Comparison of ENCODE assay signal across 8 cellular contexts in genomic region chr4:6986067-6986780, GRCh38. TPM values are rescaled to one million over a fixed set of nuclear protein-coding genes. Genes with fewer than 3 reads are reported as not detected.
DNase-seq lines count a peak whose midpoint lies in the region; ATAC-seq and TF ChIP-seq lines count a peak whose summit lies in the region.

No MANE protein-coding gene starts in this region.

- no peak for TF ChIP-seq CTCF in AG04450 (IDR thresholded peaks at IDR 0.05; ENCODE audit: low read depth, low read length)
- TF ChIP-seq CTCF in fibroblast of lung (conservative IDR thresholded peaks at IDR 0.05 in 1 of 2, IDR thresholded peaks at IDR 0.05 in 1 of 2; ENCODE audit: low read depth in 1 of 2, low read length in 2 of 2), result no peak
- TF ChIP-seq CTCF in neural cell (IDR thresholded peaks at IDR 0.05; ENCODE audit: poor library complexity, severe bottlenecking), result no peak

- peak overlapping the region; percentile 72 for H3K9ac ChIP-seq in fibroblast of lung (ENCODE audit: insufficient read depth, low read length)
- peak overlapping the region; percentile 92 for H3K9ac ChIP-seq in neural cell (ENCODE audit: low read length)

- H3K4me1 ChIP-seq in fibroblast of lung (ENCODE audit: control insufficient read depth, extremely low read depth, insufficient read depth, low read length), result no peaks in the 10 kb centered on the region

- H3K4me2 ChIP-seq in fibroblast of lung (ENCODE audit: extremely low read depth, insufficient read depth, low read length) (peak overlapping the region; percentile 70), neural cell (ENCODE audit: low read length) (peak overlapping the region; percentile 70)

- CTCF ChIA-PET in AG04450 (lab: Charles Lee), result interaction anchor here (0.9 to 3.3 kb wide), 3 partner anchors 12 to 78 kb away, joined by 3 to 15 read pairs (median 3); partner anchors contain the start of gene TADA2B

- no peaks in the 10 kb centered on the region; the same call in 1 of the 2 replicates for H3K9me3 ChIP-seq in AG04450 (ENCODE audit: control insufficient read depth, insufficient read depth, low read length)
- no peaks in the 10 kb centered on the region for H3K9me3 ChIP-seq in fibroblast of lung (ENCODE audit: control insufficient read depth, insufficient read depth, low read depth, low read length)
- H3K9me3 ChIP-seq in neural cell (ENCODE audit: low read length), result no peaks in the 10 kb centered on the region

- H2AFZ ChIP-seq in fibroblast of lung (ENCODE audit: low read length), result peak overlapping the region; percentile 73
- peak overlapping the region; percentile 80 for H2AFZ ChIP-seq in neural cell (ENCODE audit: low read depth, low read length)

- no peak for TF ChIP-seq EP300 in neural cell (conservative IDR thresholded peaks at IDR 0.05; ENCODE audit: poor library complexity, severe bottlenecking)

- peak; percentile 38 for DNase-seq in AG04450 (ENCODE audit: low read depth, low spot score)
- DNase-seq in T1000 (lab: John Stamatoyannopoulos, UW), result peak; percentile 41
- peak; percentile 73 to 83 for DNase-seq in fibroblast of lung (ENCODE audit: low read depth in 2 of 2)
- no peak for DNase-seq in NCI-H2107 (lab: John Stamatoyannopoulos, UW)

- H3K27ac ChIP-seq in AG04450 (ENCODE audit: low read depth, low read length) (peak overlapping the region; percentile 95), fibroblast of lung (ENCODE audit: insufficient read depth, low read length) (peak overlapping the region; percentile 92), neural cell (ENCODE audit: low read length) (peak overlapping the region; percentile 53)

- peak; percentile 27 for ATAC-seq in GM18502 (IDR thresholded peaks at IDR 0.05; ENCODE audit: poor library complexity, unreplicated experiment)
- ATAC-seq in HG03135 (IDR thresholded peaks at IDR 0.05; ENCODE audit: unreplicated experiment), result peak; percentile 31
- no peak for ATAC-seq in GM19395 (IDR thresholded peaks at IDR 0.05; ENCODE audit: unreplicated experiment)

- H3F3A ChIP-seq in neural cell (ENCODE audit: insufficient read depth, low read length, poor library complexity, severe bottlenecking), result no peaks in the 10 kb centered on the region

- POLR2A ChIA-PET in AG04450 (lab: Yijun Ruan, JAX), result interaction anchor here (0.5 to 2.3 kb wide), 7 partner anchors 12 to 286 kb away, joined by 3 to 21 read pairs (median 4); partner anchors contain the start of genes GRPEL1 and TBC1D14

- H3K4me3 ChIP-seq in AG04450 (ENCODE audit: low read depth, low read length) (peak overlapping the region; percentile 72), fibroblast of lung (replicated peaks in 1 of 4; ENCODE audit: control extremely low read depth in 1 of 4, insufficient read depth in 1 of 4, low read depth in 3 of 4, low read length in 4 of 4) (peak overlapping the region; percentile 78 to 87 (median 82)), neural cell (ENCODE audit: low read length) (peak overlapping the region; percentile 99)

- H3K36me3 ChIP-seq in fibroblast of lung (ENCODE audit: control insufficient read depth, insufficient read depth, low read length) (no peaks in the 10 kb centered on the region), neural cell (ENCODE audit: insufficient read depth, low read length) (no peaks in the 10 kb centered on the region)

- no peaks in the 10 kb centered on the region for H3K9me2 ChIP-seq in neural cell (ENCODE audit: insufficient read depth, low read length)

- peak; percentile 1 for TF ChIP-seq RAD21 in neural cell (conservative IDR thresholded peaks at IDR 0.05)

- H4K20me1 ChIP-seq in fibroblast of lung (ENCODE audit: control insufficient read depth, extremely low read depth, insufficient read depth, low read length) (no peaks in the 10 kb centered on the region), neural cell (ENCODE audit: insufficient read depth) (no peaks in the 10 kb centered on the region)

- H3K79me2 ChIP-seq in fibroblast of lung (ENCODE audit: control insufficient read depth, insufficient read depth, low read length) (peaks cover 22% of the 10 kb centered on the region), neural cell (replicated peaks; ENCODE audit: insufficient read depth, low read length) (peaks cover 36% of the 10 kb centered on the region)

- no peaks in the 10 kb centered on the region for H3K27me3 ChIP-seq in AG04450 (ENCODE audit: control insufficient read depth, insufficient read depth, low read length)
- H3K27me3 ChIP-seq in fibroblast of lung (ENCODE audit: control insufficient read depth, insufficient read depth, low read length), result no peaks in the 10 kb centered on the region
- H3K27me3 ChIP-seq in neural cell (ENCODE audit: insufficient read depth, low read depth, low read length), result no peaks in the 10 kb centered on the region

TF ChIP-seq in neural cell, 6 proteins besides CTCF, POLR2A, EP300 and RAD21:
- TF ChIP-seq TAF1 (IDR thresholded peaks at IDR 0.05; ENCODE audit: low read depth), result peak; percentile 39
- no peak for TF ChIP-seq SMC3 (conservative IDR thresholded peaks at IDR 0.05; ENCODE audit: poor library complexity)
TF ChIP-seq in neural cell: peak in this region for 1.

RNA-seq across cellular contexts. Expression of gene TADA2B, which starts 56.9 kb away (rescaled TPM):
- 6.4 and 6.5 TPM in 2 replicates for polyA plus RNA-seq in AG04450 (2011; rRNA removed)
- 5.7 and 6.0 TPM in 2 replicates for polyA minus RNA-seq in AG04450 (2011; rRNA and poly(A)+ RNA removed)
- total RNA-seq in fibroblast of lung, result 10.0 and 12.6 TPM in 2 replicates
- polyA plus RNA-seq in fibroblast of lung, result 8.0 and 8.5 TPM in 2 replicates
- polyA plus RNA-seq in fibroblast of lung (2012), result 11.4 and 12.8 TPM in 2 replicates
- polyA minus RNA-seq in fibroblast of lung (ENCODE audit: low replicate concordance), result 8.7 and 10.4 TPM in 2 replicates
- polyA plus RNA-seq in neural cell, result 13.9 and 14.9 TPM in 2 replicates
- polyA minus RNA-seq in neural cell, result 35.3 and 38.2 TPM in 2 replicates
